1 cellular context compared by ENCODE assay signal in genomic region chr19:35755160-35755549, GRCh38.
TF ChIP-seq lines count a peak whose summit lies in the region.

No MANE protein-coding gene starts in this region.

TF ChIP-seq in GM23338, 12 proteins besides CTCF, POLR2A, EP300 and RAD21 (continued from another document):
- TF ChIP-seq JUNB (IDR thresholded peaks at IDR 0.05; ENCODE audit: unreplicated experiment) (no peak), REST (IDR thresholded peaks at IDR 0.05; ENCODE audit: unreplicated experiment) (no peak), ZNF462 (CRISPR knock-in tag; IDR thresholded peaks at IDR 0.05) (no peak), STAT1 (IDR thresholded peaks at IDR 0.05; ENCODE audit: unreplicated experiment) (no peak), CREB1 (CRISPR knock-in tag; IDR thresholded peaks at IDR 0.05; ENCODE audit: low read depth) (no peak), EZH2phosphoT487 (IDR thresholded peaks at IDR 0.05; ENCODE audit: unreplicated experiment) (no peak), ZNF331 (CRISPR knock-in tag; IDR thresholded peaks at IDR 0.05; ENCODE audit: low read depth) (no peak)
